17 cellular contexts compared by ENCODE assay signal in genomic region chr22:26452236-26453016, GRCh38. TPM values are rescaled to one million over a fixed set of nuclear protein-coding genes. Genes with fewer than 3 reads are reported as not detected.
DNase-seq lines count a peak whose midpoint lies in the region; TF ChIP-seq lines count a peak whose summit lies in the region.
"Had no signal": no experiment of that assay in that cellular context is flagged by ENCODE, and none has a peak within 500 bp of the region (broad histone marks: within the 10 kb centered on the region; RNA-seq: fewer than 3 reads in every experiment).

No MANE protein-coding gene starts in this region.

- H2BK5ac ChIP-seq in neuronal stem cell (ENCODE audit: low read length): no peak overlapping the region

- H3K36me3 ChIP-seq in A673 (ENCODE audit: insufficient read depth, low read length, poor library complexity, severe bottlenecking): peaks cover 31% of the 10 kb centered on the region
- peaks cover 29 to 67% of the 10 kb centered on the region in 2 donors for H3K36me3 ChIP-seq in neuronal stem cell (replicated peaks in 1 of 2; ENCODE audit: control insufficient read depth in 2 of 2, insufficient read depth in 2 of 2, low read length in 2 of 2)

- H3K9ac ChIP-seq in neuronal stem cell (ENCODE audit: low read depth, low read length, poor library complexity): no peak overlapping the region

- H3K27ac ChIP-seq in A673 (ENCODE audit: low read depth, low read length, poor library complexity, severe bottlenecking) (no peak overlapping the region), cingulate gyrus (ENCODE audit: low read depth, low read length) (peak overlapping the region; percentile 19), neuronal stem cell (replicated peaks; ENCODE audit: low read length) (no peak overlapping the region)
- H3K27ac ChIP-seq: A549, SJSA1 had no signal

- no peak overlapping the region for H3K4ac ChIP-seq in neuronal stem cell (ENCODE audit: low read length)

- H3K23ac ChIP-seq in neuronal stem cell (ENCODE audit: low read depth, low read length, poor library complexity): peak overlapping the region; percentile 25

- no peak for TF ChIP-seq CTCF in A673 (conservative IDR thresholded peaks at IDR 0.05; ENCODE audit: low read depth, low read length)

- intact Hi-C loops in A673 (cut with micrococcal nuclease; ENCODE audit: unreplicated experiment): no loop called here

- TF ChIP-seq EP300 in Ishikawa (IDR thresholded peaks at IDR 0.05; ENCODE audit: borderline replicate concordance): peak; percentile 94

- DNase-seq in A673 (ENCODE audit: low spot score) (no peak), neuronal stem cell (ENCODE audit: low spot score) (no peak), NCI-H524 (lab: John Stamatoyannopoulos, UW) (no peak), SIG-M5 treated with dmso at 0.1 percent for 504 hours (lab: John Stamatoyannopoulos, UW; ENCODE audit: unreplicated experiment) (no peak)
- DNase-seq in stimulated activated CD4-positive, alpha-beta T cell treated with anti-CD3 and anti-CD28 coated beads, Interleukin-4, amount 100 ng/mL, for 4 hours: no peak
- DNase-seq: DMS 273 treated with DMSO at 0.1 percent for 48 hours, H9, MV-4-11, NCI-H1417, NCI-H2029, NCI-H446, NCI-H748 treated with DMSO at 0.1 percent for 48 hours had no signal

- H3K4me3 ChIP-seq in A673 (ENCODE audit: low read depth, low read length, poor library complexity, severe bottlenecking): no peak overlapping the region
- H3K4me3 ChIP-seq in neuronal stem cell (ENCODE audit: low read length in 2 of 2): no peak overlapping the region
- H3K4me3 ChIP-seq: A549, K562, SJSA1 had no signal

- no peak overlapping the region for H3K14ac ChIP-seq in neuronal stem cell (ENCODE audit: low read length)

- H2AK5ac ChIP-seq in neuronal stem cell (ENCODE audit: low read depth, low read length): no peak overlapping the region

- H4K91ac ChIP-seq in neuronal stem cell (ENCODE audit: low read depth, low read length, poor library complexity): no peak overlapping the region

- no peaks in the 10 kb centered on the region for H3K79me1 ChIP-seq in neuronal stem cell (ENCODE audit: low read depth, low read length)

- no peaks in the 10 kb centered on the region for H3K27me3 ChIP-seq in A673 (replicated peaks; ENCODE audit: insufficient read depth, low read depth, low read length, poor library complexity)
- H3K27me3 ChIP-seq in neuronal stem cell (ENCODE audit: control insufficient read depth in 3 of 3, insufficient read depth in 3 of 3, low read depth in 1 of 3, low read length in 3 of 3): no peaks in the 10 kb centered on the region
- H3K27me3 ChIP-seq: SJSA1 had no signal

- TF ChIP-seq RAD21 in Ishikawa (IDR thresholded peaks at IDR 0.05; ENCODE audit: low read depth): peak; percentile 35; the same call in 1 of the 2 replicates

- H2BK15ac ChIP-seq in neuronal stem cell (ENCODE audit: low read length): no peak overlapping the region

- POLR2A ChIA-PET in A673 (lab: Charles Lee; ENCODE audit: low non-redundant PET): no interaction called here

- H3K18ac ChIP-seq in neuronal stem cell (ENCODE audit: low read length): no peak overlapping the region

- no peak overlapping the region for H2BK120ac ChIP-seq in neuronal stem cell (ENCODE audit: low read depth, low read length)

- CTCF ChIA-PET in A673 (lab: Charles Lee): no interaction called here

- H3K4me2 ChIP-seq in neuronal stem cell (ENCODE audit: insufficient read depth, low read length, poor library complexity, severe bottlenecking): no peak overlapping the region
- H3K4me2 ChIP-seq: A549 had no signal

- no peak overlapping the region for H4K8ac ChIP-seq in neuronal stem cell (ENCODE audit: low read depth, low read length)

- H2BK12ac ChIP-seq in neuronal stem cell (ENCODE audit: low read length): no peak overlapping the region

- H2AFZ ChIP-seq in neuronal stem cell (ENCODE audit: low read length): no peak overlapping the region

- BruUV-seq in A673 (replicated peaks; lab: Mats Ljungman, UMichigan): TSS peak; percentile 19

- H3K9me3 ChIP-seq in A673 (ENCODE audit: low read depth, low read length, poor library complexity, severe bottlenecking) (no peaks in the 10 kb centered on the region), neuronal stem cell (replicated peaks in 1 of 2; ENCODE audit: control insufficient read depth in 2 of 2, insufficient read depth in 1 of 2, low read depth in 1 of 2, low read length in 2 of 2) (peaks cover 0 to 2% of the 10 kb centered on the region in 2 donors)
- H3K9me3 ChIP-seq: A549, SJSA1 had no signal

- whole genome bisulfite sequencing in neuronal stem cell (ENCODE audit: extremely low coverage in 2 of 2, insufficient read length in 2 of 2, insufficient replicate concordance in 1 of 2), 2 donors: no CpG with 5 or more reads among the region's 23 CpGs

- H3K4me1 ChIP-seq in A673 (ENCODE audit: insufficient read depth, low read length, poor library complexity, severe bottlenecking): peaks cover 11% of the 10 kb centered on the region
- no peaks in the 10 kb centered on the region for H3K4me1 ChIP-seq in neuronal stem cell (ENCODE audit: control insufficient read depth in 2 of 2, insufficient read depth in 1 of 2, low read depth in 1 of 2, low read length in 2 of 2)
- H3K4me1 ChIP-seq: A549, SJSA1 had no signal

TF ChIP-seq in Ishikawa, 13 proteins besides CTCF, POLR2A, EP300 and RAD21:
- TF ChIP-seq EGR1 (IDR thresholded peaks at IDR 0.05) (peak; percentile 92), NFIC (IDR thresholded peaks at IDR 0.05) (peak; percentile 92), FOXM1 (IDR thresholded peaks at IDR 0.05; ENCODE audit: borderline replicate concordance, low read depth) (peak; percentile 81; the same call in 1 of the 2 replicates), TAF1 (IDR thresholded peaks at IDR 0.05; ENCODE audit: low read depth) (no peak), TCF12 (IDR thresholded peaks at IDR 0.05; ENCODE audit: low read depth) (peak; percentile 99), CEBPB (IDR thresholded peaks at IDR 0.05) (peak; percentile 17; the same call in 1 of the 2 replicates), YY1 (IDR thresholded peaks at IDR 0.05; ENCODE audit: low read depth) (0 out of 2 replicates have a peak, but pooled peaks have one; percentile 48), TEAD4 (IDR thresholded peaks at IDR 0.05) (peak; percentile 87), ZBTB7A (IDR thresholded peaks at IDR 0.05; ENCODE audit: low read depth) (peak; percentile 79), CREB1 (IDR thresholded peaks at IDR 0.05; ENCODE audit: low read depth) (no peak)
- TF ChIP-seq, protein P1, sequence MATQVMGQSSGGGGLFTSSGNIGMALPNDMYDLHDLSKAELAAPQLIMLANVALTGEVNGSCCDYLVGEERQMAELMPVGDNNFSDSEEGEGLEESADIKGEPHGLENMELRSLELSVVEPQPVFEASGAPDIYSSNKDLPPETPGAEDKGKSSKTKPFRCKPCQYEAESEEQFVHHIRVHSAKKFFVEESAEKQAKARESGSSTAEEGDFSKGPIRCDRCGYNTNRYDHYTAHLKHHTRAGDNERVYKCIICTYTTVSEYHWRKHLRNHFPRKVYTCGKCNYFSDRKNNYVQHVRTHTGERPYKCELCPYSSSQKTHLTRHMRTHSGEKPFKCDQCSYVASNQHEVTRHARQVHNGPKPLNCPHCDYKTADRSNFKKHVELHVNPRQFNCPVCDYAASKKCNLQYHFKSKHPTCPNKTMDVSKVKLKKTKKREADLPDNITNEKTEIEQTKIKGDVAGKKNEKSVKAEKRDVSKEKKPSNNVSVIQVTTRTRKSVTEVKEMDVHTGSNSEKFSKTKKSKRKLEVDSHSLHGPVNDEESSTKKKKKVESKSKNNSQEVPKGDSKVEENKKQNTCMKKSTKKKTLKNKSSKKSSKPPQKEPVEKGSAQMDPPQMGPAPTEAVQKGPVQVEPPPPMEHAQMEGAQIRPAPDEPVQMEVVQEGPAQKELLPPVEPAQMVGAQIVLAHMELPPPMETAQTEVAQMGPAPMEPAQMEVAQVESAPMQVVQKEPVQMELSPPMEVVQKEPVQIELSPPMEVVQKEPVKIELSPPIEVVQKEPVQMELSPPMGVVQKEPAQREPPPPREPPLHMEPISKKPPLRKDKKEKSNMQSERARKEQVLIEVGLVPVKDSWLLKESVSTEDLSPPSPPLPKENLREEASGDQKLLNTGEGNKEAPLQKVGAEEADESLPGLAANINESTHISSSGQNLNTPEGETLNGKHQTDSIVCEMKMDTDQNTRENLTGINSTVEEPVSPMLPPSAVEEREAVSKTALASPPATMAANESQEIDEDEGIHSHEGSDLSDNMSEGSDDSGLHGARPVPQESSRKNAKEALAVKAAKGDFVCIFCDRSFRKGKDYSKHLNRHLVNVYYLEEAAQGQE (IDR thresholded peaks at IDR 0.05; ENCODE audit: low read depth): no peak
- TF ChIP-seq, protein P2, sequence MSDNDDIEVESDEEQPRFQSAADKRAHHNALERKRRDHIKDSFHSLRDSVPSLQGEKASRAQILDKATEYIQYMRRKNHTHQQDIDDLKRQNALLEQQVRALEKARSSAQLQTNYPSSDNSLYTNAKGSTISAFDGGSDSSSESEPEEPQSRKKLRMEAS (IDR thresholded peaks at IDR 0.05): peak; percentile 90
- TF ChIP-seq, protein P3, sequence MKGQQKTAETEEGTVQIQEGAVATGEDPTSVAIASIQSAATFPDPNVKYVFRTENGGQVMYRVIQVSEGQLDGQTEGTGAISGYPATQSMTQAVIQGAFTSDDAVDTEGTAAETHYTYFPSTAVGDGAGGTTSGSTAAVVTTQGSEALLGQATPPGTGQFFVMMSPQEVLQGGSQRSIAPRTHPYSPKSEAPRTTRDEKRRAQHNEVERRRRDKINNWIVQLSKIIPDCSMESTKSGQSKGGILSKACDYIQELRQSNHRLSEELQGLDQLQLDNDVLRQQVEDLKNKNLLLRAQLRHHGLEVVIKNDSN (IDR thresholded peaks at IDR 0.05): peak; percentile 55

RNA-seq across cellular contexts. Expression of gene ASPHD2, which starts 23.4 kb away (rescaled TPM):
- 1.2 and 1.4 TPM in 2 replicates for total RNA-seq in A673 (2021)
- polyA plus RNA-seq in neuronal stem cell (2013, experiment 1 of 2): 11.5 TPM
- polyA plus RNA-seq in neuronal stem cell (2013, experiment 2 of 2): 11.4 TPM

RNA-seq across cellular contexts. Expression of gene HPS4, which starts 31.2 kb away (rescaled TPM):
- total RNA-seq in A673 (2021): 46.9 and 47.9 TPM in 2 replicates
- 29.8 TPM for polyA plus RNA-seq in neuronal stem cell (2013, experiment 1 of 2)
- polyA plus RNA-seq in neuronal stem cell (2013, experiment 2 of 2): 30.4 TPM

RNA-seq across cellular contexts. Expression of gene SRRD, which starts 31.3 kb away (rescaled TPM):
- 28.8 and 33.9 TPM in 2 replicates for total RNA-seq in A673 (2021)
- polyA plus RNA-seq in neuronal stem cell (2013, experiment 1 of 2): 11.3 TPM
- 11.1 TPM for polyA plus RNA-seq in neuronal stem cell (2013, experiment 2 of 2)

RNA-seq across cellular contexts. Expression of gene TFIP11, which starts 59.8 kb away (rescaled TPM):
- total RNA-seq in A673 (2021): 44.0 and 46.4 TPM in 2 replicates
- 10.5 TPM for polyA plus RNA-seq in neuronal stem cell (2013, experiment 1 of 2)
- 10.7 TPM for polyA plus RNA-seq in neuronal stem cell (2013, experiment 2 of 2)
